ENCODE assay signal across 22 cellular contexts in the genomic region with DNA sequence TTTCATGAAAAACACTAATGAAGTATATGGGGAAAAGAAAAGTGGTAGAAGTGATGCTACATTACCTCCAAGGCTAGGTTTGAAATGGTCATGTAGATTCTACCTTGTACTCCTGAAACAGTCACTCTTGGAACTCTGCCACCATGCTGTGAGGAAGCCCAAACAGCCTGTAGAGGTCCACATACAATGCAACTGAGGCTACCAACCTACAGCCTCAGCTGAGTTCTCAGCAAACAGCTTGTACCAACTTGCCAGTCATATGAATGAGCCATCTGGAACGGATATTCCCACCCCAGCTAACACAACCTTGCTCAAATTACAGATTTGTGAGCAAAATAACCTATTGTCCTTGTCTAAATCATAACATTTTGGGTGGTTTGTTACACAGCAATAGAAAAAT.
"Had no signal": no experiment of that assay in that cellular context is flagged by ENCODE, and none has a peak within 500 bp of the region (broad histone marks: within the 10 kb centered on the region; RNA-seq: fewer than 3 reads in every experiment).

No MANE protein-coding gene starts in this region.

- H3K27me3 Mint-ChIP-seq: activated T-cell treated with anti-CD3 and anti-CD28 coated beads, Interleukin-2, amount 50 U/mL, for 24 hours; activated T-helper 17 cell treated with anti-CD3 and anti-CD28 coated beads, Interleukin-2, amount 50 U/mL, for 72 hours; brain; central memory CD8-positive, alpha-beta T cell; memory B cell; natural killer cell treated with Interleukin-12 subunit alpha and Interleukin-12 subunit beta and Interleukin-15 and Interleukin-18, amount 100 ng/mL, for 72 hours; stimulated activated naive CD8-positive, alpha-beta T cell treated with anti-CD3 and anti-CD28 coated beads, Interleukin-15, Interleukin-2, amounts not matched to agents 100 ng/mL and 50 ng/mL, for 24 hours had no signal

- H3K27ac Mint-ChIP-seq: activated naive CD4-positive, alpha-beta T cell treated with anti-CD3 and anti-CD28 coated beads, Interleukin-2, amount 50 U/mL, for 72 hours; activated T-cell treated with anti-CD3 and anti-CD28 coated beads, Interleukin-2, amount 50 U/mL, for 24 hours; activated T-helper 17 cell treated with anti-CD3 and anti-CD28 coated beads, Interleukin-2, amount 50 U/mL, for 72 hours; brain; memory B cell; natural killer cell treated with Interleukin-12 subunit alpha and Interleukin-12 subunit beta and Interleukin-15 and Interleukin-18, amount 100 ng/mL, for 72 hours; stimulated activated naive CD8-positive, alpha-beta T cell treated with anti-CD3 and anti-CD28 coated beads, Interleukin-15, Interleukin-2, amounts not matched to agents 100 ng/mL and 50 ng/mL, for 24 hours had no signal

- H3K36me3 Mint-ChIP-seq: brain; natural killer cell treated with Interleukin-12 subunit alpha and Interleukin-12 subunit beta and Interleukin-15 and Interleukin-18, amount 100 ng/mL, for 72 hours had no signal

- H3K36me3 ChIP-seq: esophagus muscularis mucosa, gastroesophageal sphincter, heart left ventricle, ovary, right atrium auricular region, thyroid gland had no signal

- H3K27ac ChIP-seq: esophagus muscularis mucosa, gastroesophageal sphincter, heart left ventricle, ovary, psoas muscle, right atrium auricular region, thyroid gland had no signal

- H3K4me1 Mint-ChIP-seq: activated T-helper 17 cell treated with anti-CD3 and anti-CD28 coated beads, Interleukin-2, amount 50 U/mL, for 72 hours; brain; central memory CD8-positive, alpha-beta T cell; memory B cell had no signal

- H3K4me3 Mint-ChIP-seq: activated T-cell treated with anti-CD3 and anti-CD28 coated beads, Interleukin-2, amount 50 U/mL, for 24 hours; activated T-helper 17 cell treated with anti-CD3 and anti-CD28 coated beads, Interleukin-2, amount 50 U/mL, for 72 hours; brain; central memory CD8-positive, alpha-beta T cell; memory B cell; natural killer cell treated with Interleukin-12 subunit alpha and Interleukin-12 subunit beta and Interleukin-15 and Interleukin-18, amount 100 ng/mL, for 72 hours; stimulated activated naive CD8-positive, alpha-beta T cell treated with anti-CD3 and anti-CD28 coated beads, Interleukin-15, Interleukin-2, amounts not matched to agents 100 ng/mL and 50 ng/mL, for 24 hours had no signal

- H3K4me3 ChIP-seq: esophagus muscularis mucosa, gastroesophageal sphincter, heart left ventricle, ovary, psoas muscle, right atrium auricular region, thyroid gland had no signal

- H3K27me3 ChIP-seq: esophagus muscularis mucosa, gastroesophageal sphincter, heart left ventricle, ovary, right atrium auricular region, thyroid gland had no signal

- H3K9me3 ChIP-seq: esophagus muscularis mucosa, gastroesophageal sphincter, heart left ventricle, ovary, psoas muscle, right atrium auricular region, thyroid gland had no signal

- DNase-seq: activated CD4-positive, alpha-beta T cell treated with anti-CD3 and anti-CD28 coated beads for 1 hour; activated T-cell treated with anti-CD3 and anti-CD28 coated beads, Interleukin-2, amount 50 U/mL, for 24 hours; aorta; effector memory CD4-positive, alpha-beta T cell; heart left ventricle; left cardiac atrium; ovary; psoas muscle; stimulated activated CD4-positive, alpha-beta T cell treated with anti-CD3 and anti-CD28 coated beads, Interleukin-4, amount 100 ng/mL, for 4 hours; substantia nigra; T-helper 9 cell; thyroid gland had no signal

- H3K9me3 Mint-ChIP-seq: central memory CD8-positive, alpha-beta T cell; memory B cell; natural killer cell treated with Interleukin-12 subunit alpha and Interleukin-12 subunit beta and Interleukin-15 and Interleukin-18, amount 100 ng/mL, for 72 hours; stimulated activated naive CD8-positive, alpha-beta T cell treated with anti-CD3 and anti-CD28 coated beads, Interleukin-15, Interleukin-2, amounts not matched to agents 100 ng/mL and 50 ng/mL, for 24 hours had no signal

- H3K4me1 ChIP-seq: esophagus muscularis mucosa, gastroesophageal sphincter, psoas muscle, right atrium auricular region, thyroid gland had no signal

- ATAC-seq: activated naive CD4-positive, alpha-beta T cell treated with anti-CD3 and anti-CD28 coated beads, Interleukin-2, amount 50 U/mL, for 72 hours; activated T-helper 17 cell treated with anti-CD3 and anti-CD28 coated beads, Interleukin-2, amount 50 U/mL, for 72 hours; gastroesophageal sphincter; natural killer cell treated with Interleukin-12 subunit alpha and Interleukin-12 subunit beta and Interleukin-15 and Interleukin-18, amount 100 ng/mL, for 72 hours; psoas muscle had no signal
